ENCODE assay signal across 14 cellular contexts in genomic region chr11:78647266-78647915, GRCh38.
DNase-seq lines count a peak whose midpoint lies in the region; ATAC-seq and TF ChIP-seq lines count a peak whose summit lies in the region.
"Had no signal": no experiment of that assay in that cellular context is flagged by ENCODE, and none has a peak within 500 bp of the region (broad histone marks: within the 10 kb centered on the region; RNA-seq: fewer than 3 reads in every experiment).

No MANE protein-coding gene starts in this region.

- in situ Hi-C loops in GM13976 (cut with MboI; ENCODE audit: low sequenced_read_pairs, unreplicated experiment), result no loop called here

- no peaks in the 10 kb centered on the region for H3K27me3 Mint-ChIP-seq in activated CD4-positive, alpha-beta T cell treated with anti-CD3 and anti-CD28 coated beads, Interleukin-2, amount 10 ng/mL, durations not matched to agents 24 days and 14 days

- no peaks in the 10 kb centered on the region for H3K9me3 ChIP-seq in MM.1S (replicated peaks; ENCODE audit: insufficient read depth, low read length)
- H3K9me3 ChIP-seq: BLaER1, HAP-1 had no signal

- ATAC-seq in left lobe of liver (no peak), GM19463 (IDR thresholded peaks at IDR 0.05; ENCODE audit: unreplicated experiment) (no peak)

- no peak overlapping the region for H3K4me2 ChIP-seq in MM.1S (ENCODE audit: low read depth, low read length)
- H3K4me2 ChIP-seq: BLaER1 had no signal

- H3K4me1 ChIP-seq in MM.1S (ENCODE audit: low read length), result no peaks in the 10 kb centered on the region
- H3K4me1 ChIP-seq: BLaER1, HAP-1 had no signal

- H3K27ac ChIP-seq in coronary artery (no peak overlapping the region), MM.1S (ENCODE audit: low read length) (no peak overlapping the region)
- H3K27ac ChIP-seq: BLaER1, GM23248 had no signal

- TF ChIP-seq CTCF in GM13976 (IDR thresholded peaks at IDR 0.05; ENCODE audit: borderline replicate concordance, control extremely low read depth, extremely low read depth, insufficient read depth, missing control alignments), result no peak
- no peak for TF ChIP-seq CTCF in coronary artery (IDR thresholded peaks at IDR 0.05)
- TF ChIP-seq CTCF in MM.1S (IDR thresholded peaks at IDR 0.05; ENCODE audit: low read length), result no peak

- no peak overlapping the region for H2AFZ ChIP-seq in MM.1S (ENCODE audit: low read length)
- H2AFZ ChIP-seq: GM23248 had no signal

- H3K27ac Mint-ChIP-seq in activated CD4-positive, alpha-beta T cell treated with anti-CD3 and anti-CD28 coated beads, Interleukin-2, amount 10 ng/mL, durations not matched to agents 24 days and 14 days, result no peak overlapping the region
- H3K27ac Mint-ChIP-seq: CD8-positive, alpha-beta memory T cell had no signal

- no peaks in the 10 kb centered on the region for H3K9me2 ChIP-seq in MM.1S (replicated peaks; ENCODE audit: insufficient read depth, low read length)

- H3K9me3 Mint-ChIP-seq in activated CD4-positive, alpha-beta T cell treated with anti-CD3 and anti-CD28 coated beads, Interleukin-2, amount 10 ng/mL, durations not matched to agents 24 days and 14 days, result no peaks in the 10 kb centered on the region
- H3K9me3 Mint-ChIP-seq: CD8-positive, alpha-beta memory T cell had no signal

- intact Hi-C loops in activated CD4-positive, alpha-beta T cell treated with anti-CD3 and anti-CD28 coated beads, Interleukin-2, amount 10 ng/mL, durations not matched to agents 24 days and 14 days (cut with micrococcal nuclease), result loop anchor here (2.0 to 10.0 kb wide), 5 partner anchors 150 to 845 kb away; partner anchors contain the start of gene GAB2

- no peak overlapping the region for H3K9ac ChIP-seq in MM.1S (ENCODE audit: low read length)
- H3K9ac ChIP-seq: BLaER1, GM23248 had no signal

- no peaks in the 10 kb centered on the region for H3K36me3 Mint-ChIP-seq in activated CD4-positive, alpha-beta T cell treated with anti-CD3 and anti-CD28 coated beads, Interleukin-2, amount 10 ng/mL, durations not matched to agents 24 days and 14 days (ENCODE audit: low read depth)
- H3K36me3 Mint-ChIP-seq: CD8-positive, alpha-beta memory T cell had no signal

- no peaks in the 10 kb centered on the region for H3F3A ChIP-seq in MM.1S (ENCODE audit: insufficient read depth, low read length)

- no peaks in the 10 kb centered on the region for H3K36me3 ChIP-seq in MM.1S (replicated peaks; ENCODE audit: insufficient read depth, low read length)
- H3K36me3 ChIP-seq: BLaER1, HAP-1 had no signal

- peaks cover 44% of the 10 kb centered on the region for H3K4me1 Mint-ChIP-seq in activated CD4-positive, alpha-beta T cell treated with anti-CD3 and anti-CD28 coated beads, Interleukin-2, amount 10 ng/mL, durations not matched to agents 24 days and 14 days

- H4K20me1 ChIP-seq in MM.1S (ENCODE audit: insufficient read depth, low read length), result no peaks in the 10 kb centered on the region
- H4K20me1 ChIP-seq: BLaER1 had no signal

- H3K27me3 ChIP-seq in MM.1S (replicated peaks; ENCODE audit: insufficient read depth, low read length), result no peaks in the 10 kb centered on the region
- H3K27me3 ChIP-seq: BLaER1 had no signal

- no peaks in the 10 kb centered on the region for H3K79me2 ChIP-seq in MM.1S (ENCODE audit: low read length)

- no peak overlapping the region for H3K4me3 Mint-ChIP-seq in activated CD4-positive, alpha-beta T cell treated with anti-CD3 and anti-CD28 coated beads, Interleukin-2, amount 10 ng/mL, durations not matched to agents 24 days and 14 days
- H3K4me3 Mint-ChIP-seq: CD8-positive, alpha-beta memory T cell had no signal

- no peak overlapping the region for H3K4me3 ChIP-seq in coronary artery
- H3K4me3 ChIP-seq in MM.1S (ENCODE audit: low read length), result no peak overlapping the region
- H3K4me3 ChIP-seq: BLaER1, GM12878, GM23248, HAP-1 had no signal

- peak; percentile 54 for DNase-seq in activated CD4-positive, alpha-beta T cell treated with anti-CD3 and anti-CD28 coated beads, Interleukin-2, amount 10 ng/mL, durations not matched to agents 24 days and 14 days
- DNase-seq in activated CD4-positive, alpha-beta T cell treated with anti-CD3 and anti-CD28 coated beads, Interleukin-2, amount 50 U/mL, for 4 hours, result no peak
- DNase-seq in GM13976 (ENCODE audit: low spot score) (peak; percentile 1), coronary artery (ENCODE audit: low spot score) (peak; percentile 40), left lobe of liver (ENCODE audit: low spot score) (peak; percentile 16), MM.1S (no peak), Kasumi-1 (lab: John Stamatoyannopoulos, UW) (no peak)
- DNase-seq: DMS 273 treated with DMSO at 0.1 percent for 48 hours had no signal

Comparison
In these comparisons a context has a peak if more than half of its experiments do, and no peak if none do; other contexts are left out.
1. DNase-seq: peak in activated CD4-positive, alpha-beta T cell treated with anti-CD3 and anti-CD28 coated beads, Interleukin-2, amount 10 ng/mL, durations not matched to agents 24 days and 14 days (single experiment), GM13976 (single experiment), coronary artery (single experiment) and left lobe of liver (single experiment); none in activated CD4-positive, alpha-beta T cell treated with anti-CD3 and anti-CD28 coated beads, Interleukin-2, amount 50 U/mL, for 4 hours (0 of 2), MM.1S (single experiment) and Kasumi-1 (0 of 2).